In the genomic region with DNA sequence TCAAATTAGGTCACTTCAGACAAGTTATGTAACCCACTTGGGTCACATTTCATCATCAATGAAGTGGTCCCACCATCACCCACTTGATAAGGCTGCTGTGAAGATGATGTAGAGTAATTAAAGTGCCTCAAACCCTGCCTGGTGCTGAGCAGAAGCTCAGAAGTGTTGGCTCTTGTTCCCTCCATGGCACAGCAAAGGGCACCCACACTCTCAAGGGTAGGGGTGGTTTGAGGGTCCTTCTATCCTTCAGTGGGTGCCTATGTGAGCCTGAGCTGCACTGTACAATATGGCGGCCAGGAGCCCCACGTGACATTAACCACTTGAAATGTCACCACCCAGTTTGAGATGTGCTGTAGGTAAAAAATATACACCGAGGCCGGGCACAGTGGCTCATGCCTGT, we compare ENCODE assay signal across 22 cellular contexts.
DNase-seq lines count a peak whose midpoint lies in the region; ATAC-seq lines count a peak whose summit lies in the region.
"Had no signal": no experiment of that assay in that cellular context is flagged by ENCODE, and none has a peak within 500 bp of the region (broad histone marks: within the 10 kb centered on the region; RNA-seq: fewer than 3 reads in every experiment).

No MANE protein-coding gene starts in this region.

- peaks cover 72 to 85% (median 76%) of the 10 kb centered on the region in 10 experiments for H3K4me1 ChIP-seq in BLaER1 treated with 17β-estradiol and CSF1 and Interleukin-3, amounts not matched to agents 10 nM and 100 nM
- peaks cover 61% of the 10 kb centered on the region for H3K4me1 ChIP-seq in CD8-positive, alpha-beta memory T cell (ENCODE audit: insufficient read depth, low read length)

- intact Hi-C loops in activated CD4-positive, alpha-beta memory T cell treated with anti-CD3 and anti-CD28 coated beads for 36 hours (cut with micrococcal nuclease): loop anchor here (10.0 kb wide), 1 partner anchor 274 kb away; no protein-coding TSS in a partner anchor

- H3K4me1 Mint-ChIP-seq in CD8-positive, alpha-beta memory T cell: peaks cover 66 to 85% (median 77%) of the 10 kb centered on the region in 3 donors
- H3K4me1 Mint-ChIP-seq in activated CD4-positive, alpha-beta memory T cell treated with anti-CD3 and anti-CD28 coated beads for 36 hours (ENCODE audit: low read depth): peaks cover 72% of the 10 kb centered on the region
- peaks cover 49% of the 10 kb centered on the region for H3K4me1 Mint-ChIP-seq in memory B cell

- peaks cover 0 to 2% of the 10 kb centered on the region in 2 donors for H3K27me3 Mint-ChIP-seq in CD8-positive, alpha-beta memory T cell
- H3K27me3 Mint-ChIP-seq in activated CD4-positive, alpha-beta memory T cell treated with anti-CD3 and anti-CD28 coated beads for 36 hours: no peaks in the 10 kb centered on the region
- no peaks in the 10 kb centered on the region for H3K27me3 Mint-ChIP-seq in memory B cell
- H3K27me3 Mint-ChIP-seq: dendritic cell treated with granulocyte-macrophage colony-stimulating factor and Interleukin-4, amounts not matched to agents 40 ng/mL and 50 ng/mL, for 4 days had no signal

- peak overlapping the region in 9 of 11 experiments; percentile 40 to 76 (median 62); a peak in 17 of 22 replicates for H3K27ac ChIP-seq in BLaER1 treated with 17β-estradiol and CSF1 and Interleukin-3, amounts not matched to agents 10 nM and 100 nM
- no peak overlapping the region for H3K27ac ChIP-seq in CD8-positive, alpha-beta memory T cell (ENCODE audit: low read depth, low read length)
- H3K27ac ChIP-seq: brain microvascular endothelial cell had no signal

- CTCF ChIA-PET in CD8-positive, alpha-beta memory T cell (lab: Charles Lee): interaction anchor here (0.9 to 2.4 kb wide), 6 partner anchors 12 to 70 kb away, joined by 3 to 5 read pairs (median 3); no protein-coding TSS in a partner anchor
- CTCF ChIA-PET in activated CD4-positive, alpha-beta memory T cell treated with anti-CD3 and anti-CD28 coated beads for 36 hours (lab: Charles Lee): interaction anchor here (1.3 to 5.1 kb wide), 9 partner anchors 7 to 89 kb away, joined by 5 to 35 read pairs (median 17); no protein-coding TSS in a partner anchor

- H3K9me3 Mint-ChIP-seq in CD8-positive, alpha-beta memory T cell: no peaks in the 10 kb centered on the region
- H3K9me3 Mint-ChIP-seq in activated CD4-positive, alpha-beta memory T cell treated with anti-CD3 and anti-CD28 coated beads for 36 hours: no peaks in the 10 kb centered on the region
- H3K9me3 Mint-ChIP-seq in memory B cell: no peaks in the 10 kb centered on the region
- H3K9me3 Mint-ChIP-seq: dendritic cell treated with granulocyte-macrophage colony-stimulating factor and Interleukin-4, amounts not matched to agents 40 ng/mL and 50 ng/mL, for 4 days; H9 had no signal

- peak overlapping the region in 3 of 11 experiments; percentile 42 to 53 (median 47); a peak in 2 of 22 replicates for H3K9ac ChIP-seq in BLaER1 treated with 17β-estradiol and CSF1 and Interleukin-3, amounts not matched to agents 10 nM and 100 nM

- peak overlapping the region; percentile 61 to 88 (median 78) for H3K4me2 ChIP-seq in BLaER1 treated with 17β-estradiol and CSF1 and Interleukin-3, amounts not matched to agents 10 nM and 100 nM

- POLR2A ChIA-PET in CD8-positive, alpha-beta memory T cell (lab: Charles Lee): no interaction called here
- POLR2A ChIA-PET in activated CD4-positive, alpha-beta memory T cell treated with anti-CD3 and anti-CD28 coated beads for 36 hours (lab: Charles Lee): interaction anchor here (0.8 to 2.1 kb wide), 3 partner anchors 15 to 51 kb away, joined by 3 to 11 read pairs (median 3); no protein-coding TSS in a partner anchor

- H3K27me3 ChIP-seq in BLaER1 treated with 17β-estradiol and CSF1 and Interleukin-3, amounts not matched to agents 10 nM and 100 nM: no peaks in the 10 kb centered on the region
- no peaks in the 10 kb centered on the region for H3K27me3 ChIP-seq in CD8-positive, alpha-beta memory T cell (ENCODE audit: insufficient read depth, low read length, poor library complexity, severe bottlenecking)
- H3K27me3 ChIP-seq: brain microvascular endothelial cell, gastroesophageal sphincter, sigmoid colon had no signal

- peaks cover 21 to 53% (median 32%) of the 10 kb centered on the region in 11 experiments for H3K36me3 ChIP-seq in BLaER1 treated with 17β-estradiol and CSF1 and Interleukin-3, amounts not matched to agents 10 nM and 100 nM
- peaks cover 17% of the 10 kb centered on the region for H3K36me3 ChIP-seq in CD8-positive, alpha-beta memory T cell (ENCODE audit: insufficient read depth, low read length)
- H3K36me3 ChIP-seq: brain microvascular endothelial cell had no signal

- no peak for DNase-seq in CD8-positive, alpha-beta memory T cell
- no peak for DNase-seq in activated CD4-positive, alpha-beta memory T cell treated with anti-CD3 and anti-CD28 coated beads for 36 hours
- no peak for DNase-seq in memory B cell (ENCODE audit: low spot score in 2 of 2)
- no peak for DNase-seq in NCI-H510A treated with DMSO at 0.1 percent for 48 hours (lab: John Stamatoyannopoulos, UW)
- DNase-seq in A172 (ENCODE audit: low spot score): no peak
- DNase-seq: activated naive CD4-positive, alpha-beta T cell treated with anti-CD3 and anti-CD28 coated beads, Interleukin-2, amount 50 U/mL, for 16 hours; AML-193; brain microvascular endothelial cell; DMS53; erythroblast; H9; left colon; mucosa of descending colon; NCI-H1417 treated with DMSO at 0.1 percent for 48 hours; NCI-H2171 treated with DMSO at 0.1 percent for 48 hours; NCI-H774; sigmoid colon had no signal

- H3K9me3 ChIP-seq in BLaER1 treated with 17β-estradiol and CSF1 and Interleukin-3, amounts not matched to agents 10 nM and 100 nM (replicated peaks in 1 of 11): no peaks in the 10 kb centered on the region
- no peaks in the 10 kb centered on the region for H3K9me3 ChIP-seq in CD8-positive, alpha-beta memory T cell (ENCODE audit: low read length)
- H3K9me3 ChIP-seq: gastroesophageal sphincter, mucosa of descending colon, sigmoid colon had no signal

- H3K27ac Mint-ChIP-seq in CD8-positive, alpha-beta memory T cell: peak overlapping the region; percentile 61 to 97 (median 72)
- peak overlapping the region; percentile 80 for H3K27ac Mint-ChIP-seq in activated CD4-positive, alpha-beta memory T cell treated with anti-CD3 and anti-CD28 coated beads for 36 hours
- peak overlapping the region; percentile 90 for H3K27ac Mint-ChIP-seq in memory B cell
- H3K27ac Mint-ChIP-seq: dendritic cell treated with granulocyte-macrophage colony-stimulating factor and Interleukin-4, amounts not matched to agents 40 ng/mL and 50 ng/mL, for 4 days; H9 had no signal

- H3K36me3 Mint-ChIP-seq in CD8-positive, alpha-beta memory T cell: peaks cover 4 to 54% (median 12%) of the 10 kb centered on the region in 3 donors
- H3K36me3 Mint-ChIP-seq in activated CD4-positive, alpha-beta memory T cell treated with anti-CD3 and anti-CD28 coated beads for 36 hours: peaks cover 21% of the 10 kb centered on the region
- peaks cover 7% of the 10 kb centered on the region for H3K36me3 Mint-ChIP-seq in memory B cell

- peaks cover 0 to 98% (median 35%) of the 10 kb centered on the region in 11 experiments; a peak in 13 of 22 replicates for H4K20me1 ChIP-seq in BLaER1 treated with 17β-estradiol and CSF1 and Interleukin-3, amounts not matched to agents 10 nM and 100 nM

- ATAC-seq in memory B cell (ENCODE audit: low read depth) (no peak), HG03159 (IDR thresholded peaks at IDR 0.05; ENCODE audit: unreplicated experiment) (no peak)
- ATAC-seq: gastroesophageal sphincter, left colon, mucosa of descending colon, SK-N-SH treated with all-trans-retinoic acid at 6 μM for 48 hours had no signal

- H3K4me3 Mint-ChIP-seq in CD8-positive, alpha-beta memory T cell: peak overlapping the region in 5 of 7 donors; percentile 1 to 49 (median 3)
- no peak overlapping the region for H3K4me3 Mint-ChIP-seq in activated CD4-positive, alpha-beta memory T cell treated with anti-CD3 and anti-CD28 coated beads for 36 hours
- H3K4me3 Mint-ChIP-seq in memory B cell: peak overlapping the region; percentile 38
- H3K4me3 Mint-ChIP-seq: dendritic cell treated with granulocyte-macrophage colony-stimulating factor and Interleukin-4, amounts not matched to agents 40 ng/mL and 50 ng/mL, for 4 days; H9 had no signal

- H3K4me3 ChIP-seq in BLaER1 treated with 17β-estradiol and CSF1 and Interleukin-3, amounts not matched to agents 10 nM and 100 nM: peak overlapping the region in 1 of 10 experiments; percentile 26; a peak in 1 of 20 replicates
- H3K4me3 ChIP-seq in CD8-positive, alpha-beta memory T cell (ENCODE audit: low read length): no peak overlapping the region
- H3K4me3 ChIP-seq: gastroesophageal sphincter, mucosa of descending colon, sigmoid colon had no signal
